ENCODE assay signal across 1 cellular context in the genomic region with DNA sequence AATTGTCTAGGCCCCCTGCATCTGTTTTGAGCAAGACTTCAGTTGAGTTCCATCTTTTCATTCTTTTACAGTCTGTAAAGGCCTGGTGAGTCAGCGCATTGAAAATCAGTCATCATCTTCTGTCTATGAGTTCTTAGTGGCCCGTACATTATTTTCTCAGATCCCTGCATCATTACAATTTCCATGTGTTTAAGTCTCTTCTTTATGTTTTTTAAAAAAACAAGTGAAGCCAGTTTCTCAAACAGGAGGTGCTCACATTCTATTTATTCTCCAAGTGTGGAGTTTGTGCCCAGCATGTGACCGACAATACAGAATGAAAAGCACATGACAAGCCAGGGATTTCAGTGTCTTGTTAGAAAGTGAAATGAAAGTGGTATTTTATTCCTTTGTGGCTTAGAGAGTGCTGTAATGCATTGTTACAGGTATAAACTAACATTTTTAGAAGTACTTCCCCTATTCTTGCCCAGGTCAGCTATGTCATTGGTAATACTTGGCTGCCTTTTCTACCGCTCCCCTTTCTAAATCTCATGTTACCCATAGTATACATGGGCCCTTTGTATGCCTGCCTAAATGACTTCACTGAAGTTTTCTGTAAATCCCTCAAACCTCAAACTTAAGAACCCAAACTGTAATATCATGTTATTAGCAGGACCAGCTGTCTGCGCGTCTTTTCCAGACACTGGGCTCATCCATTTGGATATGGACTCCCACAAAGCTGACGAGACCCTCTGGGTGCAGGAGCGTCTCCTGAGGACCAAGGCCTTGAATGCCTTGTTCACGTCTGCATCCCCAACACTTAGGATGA.
TF ChIP-seq lines count a peak whose summit lies in the region.

No MANE protein-coding gene starts in this region.

TF ChIP-seq in WTC11, 78 proteins besides CTCF, POLR2A, EP300 and RAD21 (continued from another document):
- TF ChIP-seq, protein P1, sequence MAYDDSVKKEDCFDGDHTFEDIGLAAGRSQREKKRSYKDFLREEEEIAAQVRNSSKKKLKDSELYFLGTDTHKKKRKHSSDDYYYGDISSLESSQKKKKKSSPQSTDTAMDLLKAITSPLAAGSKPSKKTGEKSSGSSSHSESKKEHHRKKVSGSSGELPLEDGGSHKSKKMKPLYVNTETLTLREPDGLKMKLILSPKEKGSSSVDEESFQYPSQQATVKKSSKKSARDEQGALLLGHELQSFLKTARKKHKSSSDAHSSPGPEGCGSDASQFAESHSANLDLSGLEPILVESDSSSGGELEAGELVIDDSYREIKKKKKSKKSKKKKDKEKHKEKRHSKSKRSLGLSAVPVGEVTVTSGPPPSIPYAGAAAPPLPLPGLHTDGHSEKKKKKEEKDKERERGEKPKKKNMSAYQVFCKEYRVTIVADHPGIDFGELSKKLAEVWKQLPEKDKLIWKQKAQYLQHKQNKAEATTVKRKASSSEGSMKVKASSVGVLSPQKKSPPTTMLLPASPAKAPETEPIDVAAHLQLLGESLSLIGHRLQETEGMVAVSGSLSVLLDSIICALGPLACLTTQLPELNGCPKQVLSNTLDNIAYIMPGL (CRISPR knock-in tag; IDR thresholded peaks at IDR 0.05): no peak
- TF ChIP-seq ZNF425 (CRISPR knock-in tag; conservative IDR thresholded peaks at IDR 0.05): no peak
- no peak for TF ChIP-seq ZNF396 (CRISPR knock-in tag; IDR thresholded peaks at IDR 0.05; ENCODE audit: borderline replicate concordance)
